In the genomic region with DNA sequence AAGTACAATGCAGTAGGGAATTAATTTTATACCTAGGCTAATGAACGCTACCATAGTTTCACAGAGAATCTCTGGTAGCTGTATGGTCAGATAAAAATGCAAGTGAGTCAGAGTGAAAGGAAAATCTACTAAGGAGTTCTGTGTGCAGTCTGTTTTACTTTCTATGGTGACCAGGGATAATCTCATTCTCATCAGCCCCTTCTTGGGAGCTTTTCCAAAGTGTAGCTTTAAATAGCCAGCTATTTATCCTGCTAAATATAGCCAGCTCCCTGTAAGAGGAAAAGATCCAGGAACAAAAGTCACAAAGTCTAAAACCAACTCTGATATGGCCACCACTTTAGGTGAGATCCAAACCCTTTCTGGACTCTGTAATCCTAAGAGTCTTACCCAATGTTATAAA, we compare ENCODE assay signal across 21 cellular contexts.
DNase-seq lines count a peak whose midpoint lies in the region; ATAC-seq and TF ChIP-seq lines count a peak whose summit lies in the region.
"Had no signal": no experiment of that assay in that cellular context is flagged by ENCODE, and none has a peak within 500 bp of the region (broad histone marks: within the 10 kb centered on the region; RNA-seq: fewer than 3 reads in every experiment).

No MANE protein-coding gene starts in this region.

- H2BK15ac ChIP-seq in mesenchymal stem cell (ENCODE audit: low read depth, poor library complexity, severe bottlenecking), result no peak overlapping the region

- no peak overlapping the region for H2AK5ac ChIP-seq in mesenchymal stem cell (ENCODE audit: low read length, severe bottlenecking)

- no peak overlapping the region for H3K23ac ChIP-seq in mesenchymal stem cell (ENCODE audit: low read length in 2 of 2)

- H4K8ac ChIP-seq in mesenchymal stem cell (ENCODE audit: low read length), result no peak overlapping the region

- peaks cover under 1% of the 10 kb centered on the region for H3K4me1 Mint-ChIP-seq in activated CD4-positive, alpha-beta T cell treated with anti-CD3 and anti-CD28 coated beads, Interleukin-2, amount 10 ng/mL, durations not matched to agents 24 days and 14 days
- peaks cover 0 to 2% of the 10 kb centered on the region in 2 donors for H3K4me1 Mint-ChIP-seq in stimulated activated naive B cell treated with anti-CD40 and anti-IgM and Interleukin-4, amounts not matched to agents 10 μg/mL and 1 μg/mL and 100 μg/mL, for 72 hours
- H3K4me1 Mint-ChIP-seq: naive B cell had no signal

- no peak overlapping the region for H3K9ac ChIP-seq in mesenchymal stem cell (ENCODE audit: low read length)

- peak overlapping the region in 1 of 4 donors; percentile 4 for H3K4me3 ChIP-seq in esophagus muscularis mucosa
- H3K4me3 ChIP-seq in mesenchymal stem cell (ENCODE audit: insufficient read depth in 1 of 2, low read depth in 1 of 2, low read length in 2 of 2), result no peak overlapping the region
- H3K4me3 ChIP-seq in thoracic aorta, result peak overlapping the region; percentile 35
- H3K4me3 ChIP-seq: GM12878, skin epidermis had no signal

- ATAC-seq in thoracic aorta (ENCODE audit: insufficient number of reproducible peaks, low FRiP score, low read depth), result peak; percentile 79
- no peak for ATAC-seq in stimulated activated naive B cell treated with anti-CD40 and anti-IgM and Interleukin-4, amounts not matched to agents 10 μg/mL and 1 μg/mL and 100 μg/mL, for 72 hours (replicated peaks)
- ATAC-seq: GM12878; stimulated activated naive CD8-positive, alpha-beta T cell treated with anti-CD3 and anti-CD28 coated beads, Interleukin-15, amount 100 ng/mL, for 72 hours had no signal

- no peak overlapping the region for H3K14ac ChIP-seq in mesenchymal stem cell (ENCODE audit: low read length in 2 of 2)

- no peaks in the 10 kb centered on the region for H3K36me3 Mint-ChIP-seq in activated CD4-positive, alpha-beta T cell treated with anti-CD3 and anti-CD28 coated beads, Interleukin-2, amount 10 ng/mL, durations not matched to agents 24 days and 14 days (ENCODE audit: low read depth)
- H3K36me3 Mint-ChIP-seq in stimulated activated naive B cell treated with anti-CD40 and anti-IgM and Interleukin-4, amounts not matched to agents 10 μg/mL and 1 μg/mL and 100 μg/mL, for 72 hours, result peaks cover 0 to under 1% of the 10 kb centered on the region in 2 donors
- H3K36me3 Mint-ChIP-seq: naive B cell had no signal

- H3K79me1 ChIP-seq in mesenchymal stem cell (replicated peaks; ENCODE audit: low read length, poor library complexity, severe bottlenecking), result no peaks in the 10 kb centered on the region

- H3K4me3 Mint-ChIP-seq in activated CD4-positive, alpha-beta T cell treated with anti-CD3 and anti-CD28 coated beads, Interleukin-2, amount 10 ng/mL, durations not matched to agents 24 days and 14 days, result no peak overlapping the region
- no peak overlapping the region for H3K4me3 Mint-ChIP-seq in stimulated activated naive B cell treated with anti-CD40 and anti-IgM and Interleukin-4, amounts not matched to agents 10 μg/mL and 1 μg/mL and 100 μg/mL, for 72 hours
- H3K4me3 Mint-ChIP-seq: activated naive CD4-positive, alpha-beta T cell treated with anti-CD3 and anti-CD28 coated beads, Interleukin-2, amount 50 U/mL, for 24 hours; brain; H9; naive B cell; stimulated activated naive CD8-positive, alpha-beta T cell treated with anti-CD3 and anti-CD28 coated beads, Interleukin-15, amount 100 ng/mL, for 72 hours had no signal

- peak overlapping the region; percentile 31 for H2BK5ac ChIP-seq in mesenchymal stem cell (ENCODE audit: low read depth, low read length, poor library complexity, severe bottlenecking)

- 46% methylated on average over 1 of the region's 1 CpG for WGBS in esophagus muscularis mucosa
- 93% methylated on average over 1 of the region's 1 CpG for WGBS in mesenchymal stem cell

- H3K36me3 ChIP-seq in esophagus muscularis mucosa (peaks cover 0 to 4% (median 2%) of the 10 kb centered on the region in 4 donors), mesenchymal stem cell (ENCODE audit: control insufficient read depth in 1 of 2, insufficient read depth in 2 of 2, low read depth in 1 of 2, low read length in 2 of 2) (peaks cover 0 to 7% of the 10 kb centered on the region in 2 experiments), thoracic aorta (no peaks in the 10 kb centered on the region)

- H2BK12ac ChIP-seq in mesenchymal stem cell (ENCODE audit: low read length in 2 of 2), result no peak overlapping the region

- no peak overlapping the region for H3K4ac ChIP-seq in mesenchymal stem cell (ENCODE audit: low read depth in 1 of 2, low read length in 2 of 2)

- H2AFZ ChIP-seq in mesenchymal stem cell (ENCODE audit: low read depth, low read length), result no peak overlapping the region

- H3K27me3 ChIP-seq in esophagus muscularis mucosa (no peaks in the 10 kb centered on the region), mesenchymal stem cell (ENCODE audit: control insufficient read depth in 1 of 2, insufficient read depth in 1 of 2, low read length in 2 of 2) (no peaks in the 10 kb centered on the region), thoracic aorta (replicated peaks; ENCODE audit: insufficient read depth) (no peaks in the 10 kb centered on the region)

- H3K4me2 ChIP-seq in mesenchymal stem cell (ENCODE audit: low read length, poor library complexity, severe bottlenecking), result no peak overlapping the region

- intact Hi-C loops in activated CD4-positive, alpha-beta T cell treated with anti-CD3 and anti-CD28 coated beads, Interleukin-2, amount 10 ng/mL, durations not matched to agents 24 days and 14 days (cut with micrococcal nuclease), result no loop called here
- intact Hi-C loops in esophagus muscularis mucosa (cut with DNase I), result no loop called here

- H3K4me1 ChIP-seq in esophagus muscularis mucosa (peaks cover 6 to 20% (median 16%) of the 10 kb centered on the region in 4 donors), mesenchymal stem cell (ENCODE audit: control insufficient read depth, insufficient read depth, low read depth, low read length) (no peaks in the 10 kb centered on the region), thoracic aorta (ENCODE audit: control insufficient read depth in 1 of 2, low read depth in 2 of 2) (peaks cover 15 to 24% of the 10 kb centered on the region in 2 donors)

- H3K9me3 Mint-ChIP-seq in activated CD4-positive, alpha-beta T cell treated with anti-CD3 and anti-CD28 coated beads, Interleukin-2, amount 10 ng/mL, durations not matched to agents 24 days and 14 days, result no peaks in the 10 kb centered on the region
- H3K9me3 Mint-ChIP-seq in stimulated activated naive B cell treated with anti-CD40 and anti-IgM and Interleukin-4, amounts not matched to agents 10 μg/mL and 1 μg/mL and 100 μg/mL, for 72 hours, result no peaks in the 10 kb centered on the region
- H3K9me3 Mint-ChIP-seq: activated naive CD4-positive, alpha-beta T cell treated with anti-CD3 and anti-CD28 coated beads, Interleukin-2, amount 50 U/mL, for 24 hours; brain; H9; naive B cell; stimulated activated naive CD8-positive, alpha-beta T cell treated with anti-CD3 and anti-CD28 coated beads, Interleukin-15, amount 100 ng/mL, for 72 hours had no signal

- TF ChIP-seq CTCF in esophagus muscularis mucosa (IDR thresholded peaks at IDR 0.05) (no peak), thoracic aorta (IDR thresholded peaks at IDR 0.05) (no peak)

- no peak overlapping the region for H3K18ac ChIP-seq in mesenchymal stem cell (ENCODE audit: low read depth in 1 of 2, low read length in 2 of 2)

- H3K9me3 ChIP-seq in esophagus muscularis mucosa (no peaks in the 10 kb centered on the region), mesenchymal stem cell (ENCODE audit: control insufficient read depth, low read length) (no peaks in the 10 kb centered on the region), thoracic aorta (no peaks in the 10 kb centered on the region)

- H3K27ac ChIP-seq in esophagus muscularis mucosa (replicated peaks in 1 of 4) (peak overlapping the region; percentile 45 to 74 (median 68)), mesenchymal stem cell (ENCODE audit: low read length, poor library complexity, severe bottlenecking) (no peak overlapping the region), thoracic aorta (peak overlapping the region; percentile 75 to 78)
- H3K27ac ChIP-seq: 22Rv1, skin epidermis had no signal

- H4K91ac ChIP-seq in mesenchymal stem cell (ENCODE audit: low read length), result no peak overlapping the region

- no peak overlapping the region for H3K27ac Mint-ChIP-seq in activated CD4-positive, alpha-beta T cell treated with anti-CD3 and anti-CD28 coated beads, Interleukin-2, amount 10 ng/mL, durations not matched to agents 24 days and 14 days
- H3K27ac Mint-ChIP-seq in stimulated activated naive B cell treated with anti-CD40 and anti-IgM and Interleukin-4, amounts not matched to agents 10 μg/mL and 1 μg/mL and 100 μg/mL, for 72 hours, result no peak overlapping the region
- H3K27ac Mint-ChIP-seq: activated naive CD4-positive, alpha-beta T cell treated with anti-CD3 and anti-CD28 coated beads, Interleukin-2, amount 50 U/mL, for 24 hours; H9; naive B cell had no signal

- no peak overlapping the region for H2BK120ac ChIP-seq in mesenchymal stem cell (ENCODE audit: low read depth, low read length)

- no peaks in the 10 kb centered on the region for H3K27me3 Mint-ChIP-seq in activated CD4-positive, alpha-beta T cell treated with anti-CD3 and anti-CD28 coated beads, Interleukin-2, amount 10 ng/mL, durations not matched to agents 24 days and 14 days
- no peaks in the 10 kb centered on the region for H3K27me3 Mint-ChIP-seq in stimulated activated naive B cell treated with anti-CD40 and anti-IgM and Interleukin-4, amounts not matched to agents 10 μg/mL and 1 μg/mL and 100 μg/mL, for 72 hours
- H3K27me3 Mint-ChIP-seq: activated naive CD4-positive, alpha-beta T cell treated with anti-CD3 and anti-CD28 coated beads, Interleukin-2, amount 50 U/mL, for 24 hours; brain; naive B cell; stimulated activated naive CD8-positive, alpha-beta T cell treated with anti-CD3 and anti-CD28 coated beads, Interleukin-15, amount 100 ng/mL, for 72 hours had no signal

- peak; percentile 36 for DNase-seq in activated CD4-positive, alpha-beta T cell treated with anti-CD3 and anti-CD28 coated beads, Interleukin-2, amount 10 ng/mL, durations not matched to agents 24 days and 14 days
- no peak for DNase-seq in activated CD4-positive, alpha-beta T cell treated with anti-CD3 and anti-CD28 coated beads for 4 hours
- DNase-seq in esophagus muscularis mucosa (ENCODE audit: extremely low spot score), result no peak
- DNase-seq in mesenchymal stem cell, result peak; percentile 58
- DNase-seq in thoracic aorta (ENCODE audit: low spot score), result no peak
- no peak for DNase-seq in stimulated activated naive B cell treated with anti-CD40 and anti-IgM and Interleukin-4, amounts not matched to agents 10 μg/mL and 1 μg/mL and 100 μg/mL, for 72 hours
- DNase-seq in NCI-H2081 (lab: John Stamatoyannopoulos, UW), result no peak
- no peak for DNase-seq in midbrain (lab: John Stamatoyannopoulos, UW)
- DNase-seq: C1 segment of cervical spinal cord; H9; naive B cell; NCI-H1417 treated with DMSO at 0.1 percent for 48 hours; NCI-H69; SIG-M5; stimulated activated naive CD8-positive, alpha-beta T cell treated with anti-CD3 and anti-CD28 coated beads, Interleukin-15, amount 100 ng/mL, for 72 hours; T-helper 2 cell had no signal

- no peak for TF ChIP-seq EP300 in esophagus muscularis mucosa (IDR thresholded peaks at IDR 0.05)

- TF ChIP-seq POLR2A in esophagus muscularis mucosa (IDR thresholded peaks at IDR 0.05; ENCODE audit: low read depth), result no peak

Comparison
In these comparisons a context has a peak if more than half of its experiments do, and no peak if none do; other contexts are left out.
1. DNase-seq: peak in activated CD4-positive, alpha-beta T cell treated with anti-CD3 and anti-CD28 coated beads, Interleukin-2, amount 10 ng/mL, durations not matched to agents 24 days and 14 days (single experiment) and mesenchymal stem cell (single experiment); none in activated CD4-positive, alpha-beta T cell treated with anti-CD3 and anti-CD28 coated beads for 4 hours (0 of 2), esophagus muscularis mucosa (single experiment), thoracic aorta (single experiment), stimulated activated naive B cell treated with anti-CD40 and anti-IgM and Interleukin-4, amounts not matched to agents 10 μg/mL and 1 μg/mL and 100 μg/mL, for 72 hours (single experiment), NCI-H2081 (0 of 2) and midbrain (single experiment).